ENCODE assay signal across 1 cellular context in the genomic region with DNA sequence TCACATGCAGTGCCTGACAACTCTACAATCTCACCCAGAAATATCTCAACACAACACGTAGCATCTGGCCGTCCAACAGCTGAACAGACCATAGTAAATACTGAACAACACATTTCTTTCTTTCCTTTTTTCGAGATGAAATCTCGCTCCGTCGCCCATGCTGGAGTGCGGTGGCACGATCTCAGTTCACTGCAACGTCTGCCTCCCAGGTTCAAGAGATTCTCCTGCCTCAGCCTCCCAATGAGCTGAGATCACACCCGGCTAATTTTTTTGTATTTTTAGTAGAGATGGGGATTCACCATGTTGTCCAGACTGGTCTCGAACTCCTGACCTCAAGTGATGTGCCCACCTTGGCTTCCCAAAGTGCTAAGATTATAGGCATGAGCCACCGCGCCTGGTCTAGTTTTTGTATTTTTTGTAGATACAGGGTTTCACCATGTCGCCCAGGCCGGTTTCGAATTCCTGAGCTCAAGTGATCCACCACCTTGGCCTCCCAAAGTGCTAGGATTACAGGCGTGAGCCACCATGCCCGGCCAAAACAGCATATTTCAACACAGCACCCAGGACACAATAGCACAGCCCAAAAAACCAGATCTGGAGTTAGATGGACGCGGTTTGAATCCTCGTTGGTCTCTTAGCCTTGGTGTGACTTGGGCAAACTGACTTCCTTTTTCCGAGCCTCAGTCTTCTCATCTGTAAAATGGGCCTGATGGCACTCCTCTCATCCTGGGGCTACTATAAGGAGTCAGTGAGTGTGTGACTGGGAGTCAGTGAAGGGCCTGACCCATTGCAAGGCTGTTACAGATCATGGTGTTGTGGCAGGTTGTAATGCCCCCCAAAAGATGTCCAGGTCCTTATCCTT.
TF ChIP-seq lines count a peak whose summit lies in the region.

No MANE protein-coding gene starts in this region.

TF ChIP-seq in WTC11, 78 proteins besides CTCF, POLR2A, EP300 and RAD21:
- TF ChIP-seq GRHL2 (CRISPR knock-in tag; IDR thresholded peaks at IDR 0.05; ENCODE audit: insufficient replicate concordance, severe bottlenecking): no peak
- TF ChIP-seq GTF2I (CRISPR knock-in tag; conservative IDR thresholded peaks at IDR 0.05): 0 out of 2 replicates have a peak, but pooled peaks have one; percentile 25
